ENCODE assay signal across 18 cellular contexts in genomic region chr17:27499451-27500265, GRCh38. TPM values are rescaled to one million over a fixed set of nuclear protein-coding genes. Genes with fewer than 3 reads are reported as not detected.
DNase-seq lines count a peak whose midpoint lies in the region; ATAC-seq, FAIRE-seq and TF ChIP-seq lines count a peak whose summit lies in the region.
"Had no signal": no experiment of that assay in that cellular context is flagged by ENCODE, and none has a peak within 500 bp of the region (broad histone marks: within the 10 kb centered on the region; RNA-seq: fewer than 3 reads in every experiment).

No MANE protein-coding gene starts in this region.

- H3K27me3 ChIP-seq in hepatocyte (no peaks in the 10 kb centered on the region), small intestine (ENCODE audit: control insufficient read depth in 2 of 2, insufficient read depth in 2 of 2, low read length in 2 of 2) (no peaks in the 10 kb centered on the region)
- H3K27me3 ChIP-seq: BLaER1, MG63 had no signal

- intact Hi-C loops in left ventricle myocardium superior (cut with micrococcal nuclease) (no loop called here), Right ventricle myocardium superior (cut with DNase I) (no loop called here)

- H3K27ac ChIP-seq in hepatocyte, result peak overlapping the region; percentile 61
- H3K27ac ChIP-seq in small intestine (ENCODE audit: low read depth in 1 of 2, low read length in 1 of 2), result no peak overlapping the region
- H3K27ac ChIP-seq: 22Rv1, BLaER1, KMS-11 had no signal

- H4K20me1 ChIP-seq in hepatocyte (ENCODE audit: insufficient read depth, poor library complexity, severe bottlenecking), result no peaks in the 10 kb centered on the region

- no peak overlapping the region for H3K4me2 ChIP-seq in hepatocyte
- H3K4me2 ChIP-seq: BLaER1, KMS-11 had no signal

- no peaks in the 10 kb centered on the region for H3K9me2 ChIP-seq in hepatocyte (replicated peaks; ENCODE audit: insufficient read depth)

- H3K4me3 ChIP-seq in hepatocyte (no peak overlapping the region), small intestine (ENCODE audit: low read depth in 1 of 2, low read length in 2 of 2) (no peak overlapping the region)
- H3K4me3 ChIP-seq: BLaER1, MG63 had no signal

- no peak for FAIRE-seq in small intestine (lab: Jason Lieb, UNC)
- FAIRE-seq: H1 had no signal

- WGBS in hepatocyte (ENCODE audit: low lambda C conversion rate, missing lambda C conversion rate), result 98% methylated on average over 11 of the region's 11 CpGs
- WGBS in small intestine, 3 donors, result 89 to 94% (median 91%) methylated on average over 11 of the region's 11 CpGs

- no peaks in the 10 kb centered on the region for H3K36me3 ChIP-seq in hepatocyte (replicated peaks; ENCODE audit: insufficient read depth, low read depth)
- H3K36me3 ChIP-seq in small intestine (ENCODE audit: control insufficient read depth in 2 of 2, insufficient read depth in 2 of 2, low read length in 2 of 2), result no peaks in the 10 kb centered on the region
- H3K36me3 ChIP-seq: MG63 had no signal

- no peak overlapping the region for H2AFZ ChIP-seq in hepatocyte

- peaks cover 93% of the 10 kb centered on the region for H3K79me2 ChIP-seq in hepatocyte

- TF ChIP-seq CTCF in hepatocyte (IDR thresholded peaks at IDR 0.05; ENCODE audit: poor library complexity), result no peak

- DNase-seq in left ventricle myocardium superior (no peak), Right ventricle myocardium superior (no peak), hepatocyte (ENCODE audit: low spot score) (no peak), pons (ENCODE audit: low spot score) (peak; percentile 87), small intestine (no peak), ecto neural progenitor cell (ENCODE audit: low spot score) (no peak), activated gamma-delta T cell (lab: John Stamatoyannopoulos, UW) (no peak), COR-L47 (lab: John Stamatoyannopoulos, UW) (no peak)
- DNase-seq: CD8-positive, alpha-beta memory T cell; DMS 273 treated with DMSO at 0.1 percent for 48 hours; MG63; NCI-H1092 treated with DMSO at 0.1 percent for 48 hours; NCI-H187; NCI-H69 had no signal

- ATAC-seq in left ventricle myocardium superior (peak; percentile 14), Right ventricle myocardium superior (ENCODE audit: poor library complexity) (no peak)

- H3K4me1 ChIP-seq in hepatocyte (ENCODE audit: insufficient read depth) (peaks cover 50% of the 10 kb centered on the region), small intestine (ENCODE audit: control insufficient read depth in 2 of 2, insufficient read depth in 1 of 2, low read depth in 1 of 2, low read length in 1 of 2) (peaks cover 3 to 6% of the 10 kb centered on the region in 2 donors)

- H3K9me3 ChIP-seq in hepatocyte (ENCODE audit: low read depth) (no peaks in the 10 kb centered on the region), small intestine (ENCODE audit: control insufficient read depth, low read depth) (no peaks in the 10 kb centered on the region)

RNA-seq across cellular contexts. Expression of gene KSR1, which starts 43.4 kb away (rescaled TPM):
- total RNA-seq in left ventricle myocardium superior, result 10.2 TPM
- 8.3 TPM for total RNA-seq in Right ventricle myocardium superior
- total RNA-seq in hepatocyte, result 19.9 and 32.6 TPM in 2 replicates
- 16.2 and 23.8 TPM in 2 replicates for polyA plus RNA-seq in hepatocyte
- 10 to 100 TPM in 2 of 3 donors, 1 to 10 TPM in 1; 8.6 to 13.0 (median 12.8) TPM for polyA plus RNA-seq in small intestine
